ENCODE assay signal across 23 cellular contexts in the genomic region with DNA sequence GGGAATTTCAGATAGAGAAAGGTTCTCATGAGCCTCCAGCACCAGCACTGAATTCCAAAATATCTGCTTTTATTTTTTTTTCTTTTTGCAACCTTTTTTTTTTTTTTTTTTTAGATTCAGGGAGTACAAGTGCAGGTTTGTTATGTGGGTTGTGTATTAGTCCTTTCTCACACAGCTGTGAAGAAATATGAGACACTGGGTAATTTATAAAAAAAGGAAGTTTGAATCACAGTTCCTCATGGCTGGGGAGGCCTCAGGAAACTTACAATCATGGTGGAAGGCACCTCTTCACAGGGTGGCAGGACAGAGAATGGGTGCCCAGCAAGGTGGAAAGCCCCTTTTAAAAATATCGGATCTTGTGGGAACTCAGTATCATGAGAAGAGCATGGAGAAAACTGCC. TPM values are rescaled to one million over a fixed set of nuclear protein-coding genes. Genes with fewer than 3 reads are reported as not detected.
DNase-seq lines count a peak whose midpoint lies in the region; ATAC-seq and TF ChIP-seq lines count a peak whose summit lies in the region.
"Had no signal": no experiment of that assay in that cellular context is flagged by ENCODE, and none has a peak within 500 bp of the region (broad histone marks: within the 10 kb centered on the region; RNA-seq: fewer than 3 reads in every experiment).

No MANE protein-coding gene starts in this region.

- H3K36me3 Mint-ChIP-seq in activated naive CD4-positive, alpha-beta T cell treated with anti-CD3 and anti-CD28 coated beads, Interleukin-2, amount 50 U/mL, for 24 hours: no peaks in the 10 kb centered on the region
- H3K36me3 Mint-ChIP-seq in activated naive CD4-positive, alpha-beta T cell treated with anti-CD3 and anti-CD28 coated beads, Interleukin-2, amount 50 U/mL, for 72 hours: no peaks in the 10 kb centered on the region
- no peaks in the 10 kb centered on the region for H3K36me3 Mint-ChIP-seq in type B pancreatic cell

- no peak for DNase-seq in activated naive CD4-positive, alpha-beta T cell treated with anti-CD3 and anti-CD28 coated beads, Interleukin-2, amount 50 U/mL, for 72 hours (ENCODE audit: low spot score in 2 of 2)
- DNase-seq in Kasumi-1 (lab: John Stamatoyannopoulos, UW) (peak; percentile 25 to 32), esophagus squamous epithelium (lab: John Stamatoyannopoulos, UW) (no peak), tibial artery (no peak), type B pancreatic cell (ENCODE audit: extremely low spot score, unreplicated experiment) (no peak), NCI-H69 (lab: John Stamatoyannopoulos, UW) (no peak)
- DNase-seq: activated CD4-positive, alpha-beta T cell treated with anti-CD3 and anti-CD28 coated beads, Interleukin-2, amount 50 U/mL, for 4 hours; activated T-cell treated with anti-CD3 and anti-CD28 coated beads, Interleukin-2, amount 50 U/mL, for 72 hours; adrenal gland; CD8-positive, alpha-beta memory T cell; effector memory CD8-positive, alpha-beta T cell; EL; NCI-H2029 treated with DMSO at 0.1 percent for 48 hours; NCI-H510A treated with DMSO at 0.1 percent for 48 hours; Peyer's patch; posterior cingulate gyrus; stimulated activated naive CD4-positive, alpha-beta T cell had no signal

- peaks cover 0 to 13% (median 0%) of the 10 kb centered on the region in 3 donors for H3K4me1 ChIP-seq in esophagus squamous epithelium
- H3K4me1 ChIP-seq in tibial artery: peaks cover 0 to 5% (median 0%) of the 10 kb centered on the region in 4 donors
- H3K4me1 ChIP-seq in gastroesophageal sphincter: no peaks in the 10 kb centered on the region
- H3K4me1 ChIP-seq: A549, adrenal gland, HAP-1, Peyer's patch had no signal

- intact Hi-C loops in esophagus squamous epithelium (cut with DNase I): no loop called here
- intact Hi-C loops in tibial artery (cut with DNase I; ENCODE audit: low total_unique reads): no loop called here

- H3K27me3 ChIP-seq in esophagus squamous epithelium (no peaks in the 10 kb centered on the region), tibial artery (no peaks in the 10 kb centered on the region), gastroesophageal sphincter (no peaks in the 10 kb centered on the region)
- H3K27me3 ChIP-seq: adrenal gland, Peyer's patch had no signal

- H3K36me3 ChIP-seq in esophagus squamous epithelium: no peaks in the 10 kb centered on the region
- H3K36me3 ChIP-seq in tibial artery: no peaks in the 10 kb centered on the region
- no peaks in the 10 kb centered on the region for H3K36me3 ChIP-seq in gastroesophageal sphincter
- H3K36me3 ChIP-seq: adrenal gland, HAP-1, Peyer's patch had no signal

- H3K4me3 Mint-ChIP-seq in activated naive CD4-positive, alpha-beta T cell treated with anti-CD3 and anti-CD28 coated beads, Interleukin-2, amount 50 U/mL, for 24 hours: peak overlapping the region; percentile 87
- no peak overlapping the region for H3K4me3 Mint-ChIP-seq in type B pancreatic cell

- TF ChIP-seq EP300 in gastroesophageal sphincter (IDR thresholded peaks at IDR 0.05): no peak

- no peaks in the 10 kb centered on the region for H3K9me3 Mint-ChIP-seq in activated naive CD4-positive, alpha-beta T cell treated with anti-CD3 and anti-CD28 coated beads, Interleukin-2, amount 50 U/mL, for 24 hours
- H3K9me3 Mint-ChIP-seq in activated naive CD4-positive, alpha-beta T cell treated with anti-CD3 and anti-CD28 coated beads, Interleukin-2, amount 50 U/mL, for 72 hours: no peaks in the 10 kb centered on the region
- H3K9me3 Mint-ChIP-seq in type B pancreatic cell: peaks cover 6% of the 10 kb centered on the region
- H3K9me3 Mint-ChIP-seq: activated T-cell treated with anti-CD3 and anti-CD28 coated beads, Interleukin-2, amount 50 U/mL, for 72 hours; CD8-positive, alpha-beta memory T cell; central memory CD8-positive, alpha-beta T cell; effector memory CD8-positive, alpha-beta T cell had no signal

- H3K9me3 ChIP-seq in esophagus squamous epithelium: no peaks in the 10 kb centered on the region
- no peaks in the 10 kb centered on the region for H3K9me3 ChIP-seq in tibial artery
- H3K9me3 ChIP-seq in gastroesophageal sphincter: no peaks in the 10 kb centered on the region
- H3K9me3 ChIP-seq: A549, adrenal gland, HAP-1, Peyer's patch had no signal

- H3K27me3 Mint-ChIP-seq in activated naive CD4-positive, alpha-beta T cell treated with anti-CD3 and anti-CD28 coated beads, Interleukin-2, amount 50 U/mL, for 24 hours: no peaks in the 10 kb centered on the region
- H3K27me3 Mint-ChIP-seq in type B pancreatic cell: no peaks in the 10 kb centered on the region
- H3K27me3 Mint-ChIP-seq: central memory CD8-positive, alpha-beta T cell; effector memory CD8-positive, alpha-beta T cell had no signal

- H3K4me3 ChIP-seq in esophagus squamous epithelium (no peak overlapping the region), tibial artery (no peak overlapping the region), gastroesophageal sphincter (no peak overlapping the region)
- H3K4me3 ChIP-seq: A549, HAP-1, smooth muscle cell had no signal

- TF ChIP-seq POLR2A in esophagus squamous epithelium (IDR thresholded peaks at IDR 0.05): no peak
- no peak for TF ChIP-seq POLR2A in gastroesophageal sphincter (IDR thresholded peaks at IDR 0.05)

- H3K4me1 Mint-ChIP-seq in activated naive CD4-positive, alpha-beta T cell treated with anti-CD3 and anti-CD28 coated beads, Interleukin-2, amount 50 U/mL, for 24 hours: peaks cover 33% of the 10 kb centered on the region
- H3K4me1 Mint-ChIP-seq in type B pancreatic cell (ENCODE audit: unreplicated experiment): no peaks in the 10 kb centered on the region

- TF ChIP-seq CTCF in esophagus squamous epithelium (IDR thresholded peaks at IDR 0.05) (no peak), tibial artery (IDR thresholded peaks at IDR 0.05) (no peak), type B pancreatic cell (conservative IDR thresholded peaks at IDR 0.05) (no peak), gastroesophageal sphincter (IDR thresholded peaks at IDR 0.05) (no peak)

- H3K27ac ChIP-seq in esophagus squamous epithelium: peak overlapping the region; percentile 5 to 68 (median 50)
- H3K27ac ChIP-seq in tibial artery: peak overlapping the region; percentile 62 to 80
- no peak overlapping the region for H3K27ac ChIP-seq in gastroesophageal sphincter
- H3K27ac ChIP-seq: A549 had no signal

- no peak for ATAC-seq in activated naive CD4-positive, alpha-beta T cell treated with anti-CD3 and anti-CD28 coated beads, Interleukin-2, amount 50 U/mL, for 72 hours
- ATAC-seq in gastroesophageal sphincter: no peak
- ATAC-seq: A549 had no signal

- 85 to 90% methylated on average over 1 of the region's 1 CpG for WGBS in esophagus squamous epithelium, 2 donors
- 100% methylated on average over 1 of the region's 1 CpG for WGBS in gastroesophageal sphincter (ENCODE audit: low coverage in 1 of 2), 2 donors

- no peak overlapping the region for H3K27ac Mint-ChIP-seq in activated naive CD4-positive, alpha-beta T cell treated with anti-CD3 and anti-CD28 coated beads, Interleukin-2, amount 50 U/mL, for 24 hours
- peak overlapping the region in 1 of 2 donors; percentile 82 for H3K27ac Mint-ChIP-seq in activated naive CD4-positive, alpha-beta T cell treated with anti-CD3 and anti-CD28 coated beads, Interleukin-2, amount 50 U/mL, for 72 hours
- H3K27ac Mint-ChIP-seq in type B pancreatic cell: no peak overlapping the region

RNA-seq across cellular contexts. Expression of gene TMX3, which starts 7.9 kb away (rescaled TPM):
- 10 to 100 TPM; 44.0 to 52.7 TPM for total RNA-seq in activated naive CD4-positive, alpha-beta T cell treated with anti-CD3 and anti-CD28 coated beads, Interleukin-2, amount 50 U/mL, for 72 hours
- total RNA-seq in esophagus squamous epithelium (10 to 100 TPM; 12.7 to 37.8 (median 25.6) TPM), type B pancreatic cell (ENCODE audit: low replicate concordance) (28.5 and 42.0 TPM in 2 replicates), gastroesophageal sphincter (10 to 100 TPM; 30.5 to 43.3 (median 33.3) TPM)

Comparison
In these comparisons a context has a peak if more than half of its experiments do, and no peak if none do; other contexts are left out.
1. DNase-seq: peak in Kasumi-1 (2 of 2); none in activated naive CD4-positive, alpha-beta T cell treated with anti-CD3 and anti-CD28 coated beads, Interleukin-2, amount 50 U/mL, for 72 hours (0 of 2), esophagus squamous epithelium (single experiment), tibial artery (0 of 2), type B pancreatic cell (single experiment) and NCI-H69 (single experiment).
2. H3K27ac ChIP-seq: peak in esophagus squamous epithelium (4 of 4) and tibial artery (2 of 2); none in gastroesophageal sphincter (0 of 4).